ENCODE assay signal across 16 cellular contexts in genomic region chr10:111435871-111436270, GRCh38.
DNase-seq lines count a peak whose midpoint lies in the region; ATAC-seq and TF ChIP-seq lines count a peak whose summit lies in the region.
"Had no signal": no experiment of that assay in that cellular context is flagged by ENCODE, and none has a peak within 500 bp of the region (broad histone marks: within the 10 kb centered on the region; RNA-seq: fewer than 3 reads in every experiment).

No MANE protein-coding gene starts in this region.

- peak overlapping the region; percentile 96 for H3K27ac ChIP-seq in WERI-Rb-1
- H3K27ac ChIP-seq: 22Rv1; BLaER1 treated with 17β-estradiol and CSF1 and Interleukin-3, amounts not matched to agents 10 nM and 100 nM had no signal

- intact Hi-C loops in sciatic nerve (cut with DNase I), result no loop called here

- TF ChIP-seq CTCF in WERI-Rb-1 (IDR thresholded peaks at IDR 0.05; ENCODE audit: low read depth, low read length) (no peak), BE2C (IDR thresholded peaks at IDR 0.05; ENCODE audit: low read depth, low read length) (no peak)

- H3K4me3 ChIP-seq in WERI-Rb-1 (ENCODE audit: low read depth, low read length) (peak overlapping the region; percentile 3), BE2C (ENCODE audit: low read depth, low read length) (no peak overlapping the region)
- H3K4me3 ChIP-seq: BLaER1 treated with 17β-estradiol and CSF1 and Interleukin-3, amounts not matched to agents 10 nM and 100 nM; HAP-1 had no signal

- DNase-seq in D341Med (ENCODE audit: low spot score) (peak; percentile 20), NCI-H82 (lab: John Stamatoyannopoulos, UW) (peak; percentile 95), WERI-Rb-1 (peak; percentile 63), sciatic nerve (ENCODE audit: low spot score) (no peak), BE2C (no peak)
- DNase-seq: CD4-positive, alpha-beta T cell; CD8-positive, alpha-beta memory T cell; DMS153; DND-41; GOT3; HFFc6 had no signal

- H3K4me1 ChIP-seq in BE2C, result peaks cover 23% of the 10 kb centered on the region
- H3K4me1 ChIP-seq: BLaER1 treated with 17β-estradiol and CSF1 and Interleukin-3, amounts not matched to agents 10 nM and 100 nM; HAP-1 had no signal

- H3K9me3 ChIP-seq in WERI-Rb-1 (ENCODE audit: severe bottlenecking) (peaks cover 6% of the 10 kb centered on the region), BE2C (no peaks in the 10 kb centered on the region)
- H3K9me3 ChIP-seq: BLaER1 treated with 17β-estradiol and CSF1 and Interleukin-3, amounts not matched to agents 10 nM and 100 nM; HAP-1 had no signal

- H3K27me3 ChIP-seq in WERI-Rb-1 (ENCODE audit: insufficient read depth, low read depth, severe bottlenecking) (no peaks in the 10 kb centered on the region), BE2C (no peaks in the 10 kb centered on the region)
- H3K27me3 ChIP-seq: BLaER1 treated with 17β-estradiol and CSF1 and Interleukin-3, amounts not matched to agents 10 nM and 100 nM had no signal

- peak; percentile 51 for ATAC-seq in sciatic nerve
- ATAC-seq in GM18861 (IDR thresholded peaks at IDR 0.05; ENCODE audit: unreplicated experiment), result no peak
- no peak for ATAC-seq in GM21381 (IDR thresholded peaks at IDR 0.05; ENCODE audit: unreplicated experiment)

- H3K36me3 ChIP-seq in WERI-Rb-1 (no peaks in the 10 kb centered on the region), BE2C (no peaks in the 10 kb centered on the region)
- H3K36me3 ChIP-seq: BLaER1 treated with 17β-estradiol and CSF1 and Interleukin-3, amounts not matched to agents 10 nM and 100 nM; HAP-1 had no signal

Comparison
In these comparisons a context has a peak if more than half of its experiments do, and no peak if none do; other contexts are left out.
1. DNase-seq: peak in D341Med (single experiment), NCI-H82 (single experiment) and WERI-Rb-1 (single experiment); none in sciatic nerve (single experiment) and BE2C (single experiment).